1 cellular context compared by ENCODE assay signal in the genomic region with DNA sequence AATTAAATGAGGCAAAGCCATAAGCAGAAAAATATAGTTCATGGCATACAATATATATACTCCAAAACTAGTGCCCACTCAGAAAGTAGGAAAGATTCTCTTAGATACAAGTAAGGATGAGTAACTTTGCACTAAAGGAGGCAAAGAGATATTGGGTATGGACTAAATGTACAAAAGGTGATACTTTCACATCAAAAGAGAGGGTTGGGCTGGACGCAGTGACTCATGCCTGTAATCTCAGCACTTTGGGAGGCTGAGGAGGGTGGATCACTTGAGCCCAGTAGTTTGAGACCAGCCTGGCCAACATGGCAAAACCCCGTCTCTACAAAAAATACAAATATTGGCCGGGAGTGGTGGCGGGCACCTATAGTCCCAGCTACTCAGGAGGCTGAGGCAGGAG.
TF ChIP-seq lines count a peak whose summit lies in the region.

No MANE protein-coding gene starts in this region.

TF ChIP-seq in HCT116, 20 proteins besides CTCF, POLR2A, EP300 and RAD21 (continued from another document):
- TF ChIP-seq, protein P1, sequence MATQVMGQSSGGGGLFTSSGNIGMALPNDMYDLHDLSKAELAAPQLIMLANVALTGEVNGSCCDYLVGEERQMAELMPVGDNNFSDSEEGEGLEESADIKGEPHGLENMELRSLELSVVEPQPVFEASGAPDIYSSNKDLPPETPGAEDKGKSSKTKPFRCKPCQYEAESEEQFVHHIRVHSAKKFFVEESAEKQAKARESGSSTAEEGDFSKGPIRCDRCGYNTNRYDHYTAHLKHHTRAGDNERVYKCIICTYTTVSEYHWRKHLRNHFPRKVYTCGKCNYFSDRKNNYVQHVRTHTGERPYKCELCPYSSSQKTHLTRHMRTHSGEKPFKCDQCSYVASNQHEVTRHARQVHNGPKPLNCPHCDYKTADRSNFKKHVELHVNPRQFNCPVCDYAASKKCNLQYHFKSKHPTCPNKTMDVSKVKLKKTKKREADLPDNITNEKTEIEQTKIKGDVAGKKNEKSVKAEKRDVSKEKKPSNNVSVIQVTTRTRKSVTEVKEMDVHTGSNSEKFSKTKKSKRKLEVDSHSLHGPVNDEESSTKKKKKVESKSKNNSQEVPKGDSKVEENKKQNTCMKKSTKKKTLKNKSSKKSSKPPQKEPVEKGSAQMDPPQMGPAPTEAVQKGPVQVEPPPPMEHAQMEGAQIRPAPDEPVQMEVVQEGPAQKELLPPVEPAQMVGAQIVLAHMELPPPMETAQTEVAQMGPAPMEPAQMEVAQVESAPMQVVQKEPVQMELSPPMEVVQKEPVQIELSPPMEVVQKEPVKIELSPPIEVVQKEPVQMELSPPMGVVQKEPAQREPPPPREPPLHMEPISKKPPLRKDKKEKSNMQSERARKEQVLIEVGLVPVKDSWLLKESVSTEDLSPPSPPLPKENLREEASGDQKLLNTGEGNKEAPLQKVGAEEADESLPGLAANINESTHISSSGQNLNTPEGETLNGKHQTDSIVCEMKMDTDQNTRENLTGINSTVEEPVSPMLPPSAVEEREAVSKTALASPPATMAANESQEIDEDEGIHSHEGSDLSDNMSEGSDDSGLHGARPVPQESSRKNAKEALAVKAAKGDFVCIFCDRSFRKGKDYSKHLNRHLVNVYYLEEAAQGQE (IDR thresholded peaks at IDR 0.05; ENCODE audit: low read depth): no peak
- TF ChIP-seq FOSL1 (IDR thresholded peaks at IDR 0.05; ENCODE audit: low read depth) (peak; percentile 66), JUND (IDR thresholded peaks at IDR 0.05) (peak; percentile 42; the same call in 1 of the 2 replicates), CBX3 (IDR thresholded peaks at IDR 0.05; ENCODE audit: low read depth) (peak; percentile 30; the same call in 1 of the 2 replicates)
